8 cellular contexts compared by ENCODE assay signal in the genomic region with DNA sequence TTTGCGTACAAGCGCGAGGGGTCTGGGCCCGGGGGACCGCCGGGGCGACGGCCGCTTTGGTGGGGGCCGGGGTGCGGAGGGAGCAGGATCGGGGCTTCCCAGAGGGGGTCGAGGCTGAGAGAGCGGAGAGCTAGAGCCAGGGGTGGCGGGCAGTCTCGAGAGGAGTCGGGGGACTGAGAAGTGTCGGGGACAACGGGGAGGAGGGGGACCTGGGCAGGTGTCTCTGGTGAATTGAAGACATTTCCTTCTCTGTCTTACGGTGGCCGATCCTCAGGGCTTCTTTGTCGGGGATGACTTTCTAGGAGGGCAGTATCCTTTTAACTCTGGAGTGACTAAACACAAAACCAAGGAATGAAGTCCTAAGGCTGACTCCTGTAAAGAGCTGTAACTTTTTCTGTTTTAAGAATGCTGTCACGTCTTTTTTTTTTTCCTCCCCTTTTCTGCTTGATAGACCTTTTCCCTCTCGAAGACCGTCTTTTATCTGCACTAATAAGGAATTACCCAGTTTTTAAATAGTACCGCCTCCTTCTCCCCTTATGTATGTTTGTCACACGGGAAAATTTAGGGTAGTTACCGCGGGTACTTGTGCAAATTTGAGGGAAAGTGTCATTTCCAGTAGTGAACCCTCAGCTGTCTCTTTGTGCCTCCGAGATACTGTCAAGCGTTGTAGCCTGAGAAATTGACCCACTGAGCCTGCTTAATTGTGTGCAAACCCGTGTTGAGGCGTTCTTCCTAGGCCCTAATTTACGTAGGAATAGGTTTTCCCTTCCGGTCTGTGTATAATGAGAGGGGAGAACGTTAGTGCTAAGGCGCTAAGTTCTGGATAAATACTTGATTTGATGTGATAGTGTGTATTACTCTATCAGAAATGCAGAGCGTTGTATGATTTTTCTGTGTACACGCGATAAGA. TPM values are rescaled to one million over a fixed set of nuclear protein-coding genes. Genes with fewer than 3 reads are reported as not detected.
DNase-seq lines count a peak whose midpoint lies in the region; ATAC-seq and TF ChIP-seq lines count a peak whose summit lies in the region.

No MANE protein-coding gene starts in this region.

- peak overlapping the region; percentile 84 for H3K27ac ChIP-seq in temporal lobe (ENCODE audit: low read depth, low read length)

- no peaks in the 10 kb centered on the region for H3K36me3 Mint-ChIP-seq in activated naive CD4-positive, alpha-beta T cell treated with anti-CD3 and anti-CD28 coated beads, Interleukin-2, amount 50 U/mL, for 72 hours
- no peaks in the 10 kb centered on the region for H3K36me3 Mint-ChIP-seq in HFFc6 (ENCODE audit: low read depth)

- TF ChIP-seq CTCF in HFFc6 (IDR thresholded peaks at IDR 0.05) (no peak), lower leg skin (IDR thresholded peaks at IDR 0.05) (no peak)

- H3K27me3 Mint-ChIP-seq in HFFc6 (ENCODE audit: insufficient read depth), result no peaks in the 10 kb centered on the region

- H3K27ac Mint-ChIP-seq in activated naive CD4-positive, alpha-beta T cell treated with anti-CD3 and anti-CD28 coated beads, Interleukin-2, amount 50 U/mL, for 72 hours, result peak overlapping the region in 1 of 2 donors; percentile 36
- no peak overlapping the region for H3K27ac Mint-ChIP-seq in HFFc6

- peak overlapping the region; percentile 95 for H3K4me3 ChIP-seq in lower leg skin (ENCODE audit: low read depth, poor library complexity, severe bottlenecking)

- 0% methylated on average over 40 of the region's 40 CpGs for WGBS in lower leg skin, 2 donors

- no peaks in the 10 kb centered on the region for H3K9me3 Mint-ChIP-seq in activated naive CD4-positive, alpha-beta T cell treated with anti-CD3 and anti-CD28 coated beads, Interleukin-2, amount 50 U/mL, for 72 hours
- H3K9me3 Mint-ChIP-seq in HFFc6, result no peaks in the 10 kb centered on the region

- H3K4me1 Mint-ChIP-seq in HFFc6 (ENCODE audit: low read depth), result peaks cover 10% of the 10 kb centered on the region

- no peak for DNase-seq in activated naive CD4-positive, alpha-beta T cell treated with anti-CD3 and anti-CD28 coated beads, Interleukin-2, amount 50 U/mL, for 72 hours (ENCODE audit: low spot score in 2 of 2)
- no peak for DNase-seq in activated naive CD4-positive, alpha-beta T cell treated with anti-CD3 and anti-CD28 coated beads, Interleukin-2, amount 50 U/mL, for 16 hours
- DNase-seq in HFFc6, result peak; percentile 28
- DNase-seq in NCI-H748 treated with DMSO at 0.1 percent for 48 hours (lab: John Stamatoyannopoulos, UW), result peak; percentile 24
- peak; percentile 30 for DNase-seq in dedifferentiated amniotic fluid mesenchymal stem cell (ENCODE audit: extremely low spot score)
- peak in 1 of 2 donors; percentile 35 for DNase-seq in lower leg skin (ENCODE audit: low spot score in 2 of 2)
- DNase-seq in activated effector memory CD4-positive, alpha-beta T cell treated with Interleukin-2 at 50 U/mL for 16 hours, result no peak

- no peak for TF ChIP-seq POLR2A in lower leg skin (IDR thresholded peaks at IDR 0.05)

- peak; percentile 17 to 47 for ATAC-seq in activated naive CD4-positive, alpha-beta T cell treated with anti-CD3 and anti-CD28 coated beads, Interleukin-2, amount 50 U/mL, for 72 hours

- intact Hi-C loops in lower leg skin (cut with DNase I; ENCODE audit: low total_unique reads), result no loop called here

- H3K4me3 Mint-ChIP-seq in HFFc6, result no peak overlapping the region

RNA-seq across cellular contexts. Expression of gene DENND4C, which starts 0.9 kb away (rescaled TPM):
- total RNA-seq in activated naive CD4-positive, alpha-beta T cell treated with anti-CD3 and anti-CD28 coated beads, Interleukin-2, amount 50 U/mL, for 72 hours, result 10 to 100 TPM in 1 of 2 donors, 1 to 10 TPM in 1; 6.5 to 20.1 TPM
- 10 to 100 TPM; 16.5 to 20.6 (median 19.3) TPM for total RNA-seq in HFFc6 (2021; fragmentation: NEBNext Ultra II Directional; extraction: Animal tissue kit (Norgen Biotek cat#: 25700))
- total RNA-seq in lower leg skin (100 to 1,000 TPM in 2 of 4 donors, 10 to 100 TPM in 2; 78.2 to 119 (median 104) TPM), temporal lobe (76.7 TPM)

Comparison
In these comparisons a context has a peak if more than half of its experiments do, and no peak if none do; other contexts are left out.
1. DNase-seq: peak in HFFc6 (single experiment), NCI-H748 treated with DMSO at 0.1 percent for 48 hours (single experiment) and dedifferentiated amniotic fluid mesenchymal stem cell (single experiment); none in activated naive CD4-positive, alpha-beta T cell treated with anti-CD3 and anti-CD28 coated beads, Interleukin-2, amount 50 U/mL, for 72 hours (0 of 2), activated naive CD4-positive, alpha-beta T cell treated with anti-CD3 and anti-CD28 coated beads, Interleukin-2, amount 50 U/mL, for 16 hours (single experiment) and activated effector memory CD4-positive, alpha-beta T cell treated with Interleukin-2 at 50 U/mL for 16 hours (single experiment).